Comparison of ENCODE assay signal across 27 cellular contexts in the genomic region with DNA sequence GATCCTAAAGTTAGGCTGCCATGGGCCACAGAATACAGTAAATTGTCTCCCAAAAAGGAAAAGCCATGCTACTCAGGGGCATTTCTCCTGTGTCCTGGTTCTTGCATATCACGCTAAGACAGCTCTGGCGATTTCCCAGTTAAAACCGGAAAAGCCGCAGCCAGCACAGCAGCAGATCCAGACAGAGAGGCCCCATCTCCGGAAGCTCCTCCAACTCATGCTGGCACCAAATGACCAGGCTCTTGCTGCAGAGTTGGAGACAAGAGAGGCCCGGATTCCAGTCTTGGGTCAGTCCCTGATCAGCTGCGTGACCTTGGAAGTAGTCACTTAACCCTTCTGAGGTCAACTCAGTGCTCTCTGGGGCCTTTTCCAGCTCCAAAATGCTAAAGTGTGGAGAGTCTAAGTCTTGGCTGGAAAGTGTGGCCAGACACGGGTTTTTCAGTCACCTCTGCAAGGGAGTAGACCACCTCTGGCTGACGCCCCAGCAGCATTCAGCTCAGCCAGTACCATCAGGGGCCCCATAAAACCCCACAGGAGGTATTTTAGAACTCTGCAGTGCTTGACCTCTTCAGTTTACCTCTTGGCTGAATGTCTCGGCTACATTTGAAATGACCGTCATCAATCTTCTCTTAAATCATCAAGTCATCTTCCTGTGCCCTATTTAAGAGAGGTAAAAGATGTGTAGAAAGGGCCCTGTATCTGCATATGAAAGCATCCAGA. TPM values are rescaled to one million over a fixed set of nuclear protein-coding genes. Genes with fewer than 3 reads are reported as not detected.
DNase-seq lines count a peak whose midpoint lies in the region; ATAC-seq, FAIRE-seq and TF ChIP-seq lines count a peak whose summit lies in the region.
"Had no signal": no experiment of that assay in that cellular context is flagged by ENCODE, and none has a peak within 500 bp of the region (broad histone marks: within the 10 kb centered on the region; RNA-seq: fewer than 3 reads in every experiment).

No MANE protein-coding gene starts in this region.

- no peak overlapping the region for H3K4me3 Mint-ChIP-seq in activated CD4-positive, alpha-beta memory T cell treated with anti-CD3 and anti-CD28 coated beads, Interleukin-2, amount 10 ng/mL, durations not matched to agents 7 days and 5 days
- H3K4me3 Mint-ChIP-seq: CD4-positive, alpha-beta T cell; H9; HFFc6; IgD-negative memory B cell had no signal

- H3K27ac ChIP-seq in liver (ENCODE audit: low read depth in 1 of 2, low read length in 2 of 2): no peak overlapping the region
- H3K27ac ChIP-seq in HepG2 (ENCODE audit: extremely low read length, insufficient read depth, low read length): no peak overlapping the region
- H3K27ac ChIP-seq in K562 (ENCODE audit: extremely low read depth, low read depth, low read length): no peak overlapping the region
- peak overlapping the region in 3 of 4 donors; percentile 51 to 58 (median 58) for H3K27ac ChIP-seq in sigmoid colon
- no peak overlapping the region for H3K27ac ChIP-seq in smooth muscle cell (ENCODE audit: low read depth)
- H3K27ac ChIP-seq: BLaER1 treated with 17β-estradiol and CSF1 and Interleukin-3, amounts not matched to agents 10 nM and 100 nM; GM23248; SJSA1 had no signal

- H3K9me3 ChIP-seq in liver (ENCODE audit: control insufficient read depth in 4 of 4, low read length in 3 of 4): no peaks in the 10 kb centered on the region
- H3K9me3 ChIP-seq in HepG2 (ENCODE audit: low read length): no peaks in the 10 kb centered on the region
- no peaks in the 10 kb centered on the region for H3K9me3 ChIP-seq in K562 (replicated peaks; ENCODE audit: control insufficient read depth, insufficient read depth, low read depth, low read length)
- H3K9me3 ChIP-seq in sigmoid colon: no peaks in the 10 kb centered on the region
- no peaks in the 10 kb centered on the region for H3K9me3 ChIP-seq in smooth muscle cell (replicated peaks; ENCODE audit: low read depth)
- H3K9me3 ChIP-seq: SJSA1 had no signal

- H3K9ac ChIP-seq in liver (ENCODE audit: low read depth in 1 of 2, low read length in 2 of 2) (no peak overlapping the region), HepG2 (ENCODE audit: insufficient read depth, low read depth, low read length) (no peak overlapping the region), K562 (ENCODE audit: insufficient read depth in 1 of 2, low read depth in 2 of 2, low read length in 2 of 2) (no peak overlapping the region), smooth muscle cell (ENCODE audit: low read depth) (no peak overlapping the region)
- H3K9ac ChIP-seq: BLaER1 treated with 17β-estradiol and CSF1 and Interleukin-3, amounts not matched to agents 10 nM and 100 nM; GM23248 had no signal

- no peak for TF ChIP-seq CTCF in liver (IDR thresholded peaks at IDR 0.05; ENCODE audit: low read depth, low read length, missing input control)
- TF ChIP-seq CTCF in HepG2 (CRISPR knock-in tag; IDR thresholded peaks at IDR 0.05): no peak
- TF ChIP-seq CTCF in K562 (IDR thresholded peaks at IDR 0.05 in 2 of 3, conservative IDR thresholded peaks at IDR 0.05 in 1 of 3; ENCODE audit: insufficient read depth in 2 of 3, low read depth in 1 of 3, low read length in 3 of 3): no peak
- TF ChIP-seq CTCF in sigmoid colon (IDR thresholded peaks at IDR 0.05): no peak
- no peak for TF ChIP-seq CTCF in smooth muscle cell (IDR thresholded peaks at IDR 0.05; ENCODE audit: borderline replicate concordance, insufficient read depth, poor library complexity, severe bottlenecking)

- FAIRE-seq in HepG2 (lab: Jason Lieb, UNC) (no peak), K562 (lab: Jason Lieb, UNC) (no peak)
- FAIRE-seq: D721Med, GM18507 had no signal

- H3K4me2 ChIP-seq in HepG2 (ENCODE audit: low read depth, low read length) (no peak overlapping the region), K562 (ENCODE audit: insufficient read depth, low read length) (no peak overlapping the region), smooth muscle cell (no peak overlapping the region)
- H3K4me2 ChIP-seq: BLaER1 treated with 17β-estradiol and CSF1 and Interleukin-3, amounts not matched to agents 10 nM and 100 nM had no signal

- BruUV-seq in HepG2 (replicated peaks; lab: Mats Ljungman, UMichigan) (no TSS peak), K562 (replicated peaks; lab: Mats Ljungman, UMichigan) (no TSS peak)

- H3K27me3 ChIP-seq in liver (ENCODE audit: control insufficient read depth in 4 of 4, insufficient read depth in 4 of 4, low read length in 3 of 4) (no peaks in the 10 kb centered on the region), HepG2 (ENCODE audit: control insufficient read depth in 1 of 2, insufficient read depth in 2 of 2, low read length in 2 of 2) (0 out of 5 replicates have a peak, but pooled peaks cover 0 to 4% of the 10 kb centered on the region in 2 experiments), K562 (ENCODE audit: control insufficient read depth in 2 of 2, insufficient read depth in 2 of 2, low read length in 2 of 2) (peaks cover 11 to 33% of the 10 kb centered on the region in 2 experiments; a peak in 4 of 5 replicates), sigmoid colon (no peaks in the 10 kb centered on the region), smooth muscle cell (ENCODE audit: low read depth) (no peaks in the 10 kb centered on the region)
- H3K27me3 ChIP-seq: BLaER1 treated with 17β-estradiol and CSF1 and Interleukin-3, amounts not matched to agents 10 nM and 100 nM; SJSA1 had no signal

- H2AFZ ChIP-seq in HepG2 (ENCODE audit: low read length): no peak overlapping the region
- H2AFZ ChIP-seq in K562 (ENCODE audit: low read depth, low read length): no peak overlapping the region
- no peak overlapping the region for H2AFZ ChIP-seq in smooth muscle cell (ENCODE audit: low read depth)
- H2AFZ ChIP-seq: GM23248 had no signal

- H3K9me1 ChIP-seq in K562 (ENCODE audit: control insufficient read depth, insufficient read depth, low read length): no peaks in the 10 kb centered on the region

- H3K36me3 ChIP-seq in liver (ENCODE audit: control insufficient read depth in 4 of 4, insufficient read depth in 3 of 4, low read depth in 1 of 4, low read length in 3 of 4): no peaks in the 10 kb centered on the region
- no peaks in the 10 kb centered on the region for H3K36me3 ChIP-seq in HepG2 (replicated peaks in 1 of 2; ENCODE audit: control insufficient read depth in 1 of 2, insufficient read depth in 2 of 2, low read length in 2 of 2)
- no peaks in the 10 kb centered on the region for H3K36me3 ChIP-seq in K562 (ENCODE audit: control insufficient read depth, insufficient read depth, low read length)
- H3K36me3 ChIP-seq in sigmoid colon: peaks cover 0 to 23% (median 0%) of the 10 kb centered on the region in 4 donors
- peaks cover 3% of the 10 kb centered on the region for H3K36me3 ChIP-seq in smooth muscle cell (ENCODE audit: low read depth)
- H3K36me3 ChIP-seq: BLaER1 treated with 17β-estradiol and CSF1 and Interleukin-3, amounts not matched to agents 10 nM and 100 nM had no signal

- CTCF ChIA-PET in HepG2 (lab: Yijun Ruan, JAX; ENCODE audit: low intra/inter-chr PET ratio, low total read pairs) (no interaction called here), K562 (lab: Yijun Ruan, JAX; ENCODE audit: low intra/inter-chr PET ratio) (no interaction called here)
- CTCF ChIA-PET in activated CD4-positive, alpha-beta memory T cell treated with anti-CD3 and anti-CD28 coated beads, Interleukin-2, amount 10 ng/mL, durations not matched to agents 7 days and 5 days (lab: Charles Lee): no interaction called here

- no peaks in the 10 kb centered on the region for H3K9me3 Mint-ChIP-seq in activated CD4-positive, alpha-beta memory T cell treated with anti-CD3 and anti-CD28 coated beads, Interleukin-2, amount 10 ng/mL, durations not matched to agents 7 days and 5 days
- H3K9me3 Mint-ChIP-seq: CD4-positive, alpha-beta T cell; H9; HFFc6 had no signal

- TF ChIP-seq RAD21 in liver (IDR thresholded peaks at IDR 0.05): no peak
- TF ChIP-seq RAD21 in HepG2 (CRISPR knock-in tag; IDR thresholded peaks at IDR 0.05): no peak
- no peak for TF ChIP-seq RAD21 in K562 (CRISPR knock-in tag; conservative IDR thresholded peaks at IDR 0.05 in 1 of 2, IDR thresholded peaks at IDR 0.05 in 1 of 2)

- H3F3A ChIP-seq in smooth muscle cell (ENCODE audit: low read depth): no peaks in the 10 kb centered on the region

- in situ Hi-C loops in HepG2 (cut with HindIII; ENCODE audit: extremely low pct_ligation_motif_present, low pct_unique_long_range_greater_than_20kb) (no loop called here), K562 (cut with MboI) (no loop called here)

- POLR2A ChIA-PET in HepG2 (lab: Yijun Ruan, JAX): no interaction called here
- POLR2A ChIA-PET in K562 (lab: Yijun Ruan, JAX): interaction anchor here (0.6 to 0.7 kb wide), 2 partner anchors 24 to 1058 kb away, joined by 3 to 5 read pairs; no protein-coding TSS in a partner anchor
- POLR2A ChIA-PET in activated CD4-positive, alpha-beta memory T cell treated with anti-CD3 and anti-CD28 coated beads, Interleukin-2, amount 10 ng/mL, durations not matched to agents 7 days and 5 days (lab: Charles Lee): no interaction called here

- intact Hi-C loops in HepG2 (cut with micrococcal nuclease; ENCODE audit: unreplicated experiment): no loop called here
- intact Hi-C loops in K562 (cut with micrococcal nuclease): no loop called here
- intact Hi-C loops in sigmoid colon (cut with DNase I): no loop called here

- 86% methylated on average over 11 of the region's 11 CpGs for WGBS in liver
- WGBS in HepG2 (ENCODE audit: low lambda C conversion rate): 68% methylated on average over 7 of the region's 11 CpGs
- 8% methylated on average over 11 of the region's 11 CpGs for WGBS in K562 (ENCODE audit: insufficient coverage, low coverage, missing lambda C conversion rate)
- WGBS in sigmoid colon, 2 donors: 84 to 85% methylated on average over 11 of the region's 11 CpGs
- 85% methylated on average over 11 of the region's 11 CpGs for WGBS in smooth muscle cell (ENCODE audit: low lambda C conversion rate)

- TF ChIP-seq EP300 in HepG2 (IDR thresholded peaks at IDR 0.05; ENCODE audit: low read depth in 2 of 2, low read length in 2 of 2) (no peak), HepG2 (CRISPR knock-in tag; IDR thresholded peaks at IDR 0.05; ENCODE audit: borderline replicate concordance) (no peak), K562 (IDR thresholded peaks at IDR 0.05; ENCODE audit: low read length) (no peak), sigmoid colon (IDR thresholded peaks at IDR 0.05) (no peak)

- H3K79me2 ChIP-seq in HepG2 (ENCODE audit: insufficient read depth, low read length): no peaks in the 10 kb centered on the region
- no peaks in the 10 kb centered on the region for H3K79me2 ChIP-seq in K562 (ENCODE audit: control insufficient read depth, insufficient read depth, low read length)
- peaks cover 29% of the 10 kb centered on the region for H3K79me2 ChIP-seq in smooth muscle cell (ENCODE audit: low read depth)

- TF ChIP-seq POLR2A in HepG2 (IDR thresholded peaks at IDR 0.05; ENCODE audit: insufficient read depth in 1 of 2, low read depth in 2 of 2, low read length in 2 of 2) (no peak), K562 (conservative IDR thresholded peaks at IDR 0.05) (no peak), sigmoid colon (IDR thresholded peaks at IDR 0.05) (no peak)

- no peaks in the 10 kb centered on the region for H3K4me1 Mint-ChIP-seq in activated CD4-positive, alpha-beta memory T cell treated with anti-CD3 and anti-CD28 coated beads, Interleukin-2, amount 10 ng/mL, durations not matched to agents 7 days and 5 days
- H3K4me1 Mint-ChIP-seq: IgD-negative memory B cell had no signal

- no peak overlapping the region for H3K27ac Mint-ChIP-seq in activated CD4-positive, alpha-beta memory T cell treated with anti-CD3 and anti-CD28 coated beads, Interleukin-2, amount 10 ng/mL, durations not matched to agents 7 days and 5 days
- H3K27ac Mint-ChIP-seq: CD4-positive, alpha-beta T cell; H9; HFFc6; IgD-negative memory B cell had no signal

- H4K20me1 ChIP-seq in HepG2 (ENCODE audit: insufficient read depth, low read length) (no peaks in the 10 kb centered on the region), K562 (replicated peaks; ENCODE audit: control insufficient read depth, insufficient read depth, low read length) (no peaks in the 10 kb centered on the region), smooth muscle cell (ENCODE audit: low read depth) (peaks cover 75% of the 10 kb centered on the region)
- H4K20me1 ChIP-seq: BLaER1 treated with 17β-estradiol and CSF1 and Interleukin-3, amounts not matched to agents 10 nM and 100 nM had no signal

- no peaks in the 10 kb centered on the region for H3K36me3 Mint-ChIP-seq in activated CD4-positive, alpha-beta memory T cell treated with anti-CD3 and anti-CD28 coated beads, Interleukin-2, amount 10 ng/mL, durations not matched to agents 7 days and 5 days (ENCODE audit: low read depth)

- no peak for ATAC-seq in HepG2
- no peak; the same call in 2 of the 3 replicates for ATAC-seq in K562
- peak; percentile 60 for ATAC-seq in left lobe of liver
- no peak for ATAC-seq in HG03354 (IDR thresholded peaks at IDR 0.05; ENCODE audit: poor library complexity, severe bottlenecking, unreplicated experiment)
- ATAC-seq: Right ventricle myocardium inferior had no signal

- H3K27me3 Mint-ChIP-seq in activated CD4-positive, alpha-beta memory T cell treated with anti-CD3 and anti-CD28 coated beads, Interleukin-2, amount 10 ng/mL, durations not matched to agents 7 days and 5 days: peaks cover 19% of the 10 kb centered on the region

- H3K4me1 ChIP-seq in liver (ENCODE audit: control insufficient read depth in 4 of 4, insufficient read depth in 4 of 4, low read length in 3 of 4): no peaks in the 10 kb centered on the region
- peaks cover 8% of the 10 kb centered on the region; the same call in 1 of the 2 replicates for H3K4me1 ChIP-seq in HepG2 (ENCODE audit: insufficient read depth, low read length)
- no peaks in the 10 kb centered on the region for H3K4me1 ChIP-seq in K562 (replicated peaks in 1 of 2; ENCODE audit: control insufficient read depth in 2 of 2, insufficient read depth in 2 of 2, low read length in 2 of 2)
- H3K4me1 ChIP-seq in sigmoid colon: peaks cover 0 to 67% (median 31%) of the 10 kb centered on the region in 4 donors
- H3K4me1 ChIP-seq in smooth muscle cell (ENCODE audit: low read depth): peaks cover 5% of the 10 kb centered on the region
- H3K4me1 ChIP-seq: BLaER1 treated with 17β-estradiol and CSF1 and Interleukin-3, amounts not matched to agents 10 nM and 100 nM; SJSA1 had no signal

- DNase-seq in HepG2 (ENCODE audit: low spot score) (no peak), K562 (ENCODE audit: extremely low read depth in 1 of 4, low spot score in 3 of 4) (no peak), left lobe of liver (ENCODE audit: low spot score) (no peak), sigmoid colon (no peak), smooth muscle cell (lab: John Stamatoyannopoulos, UW; ENCODE audit: unreplicated experiment) (no peak)
- no peak for DNase-seq in activated CD4-positive, alpha-beta memory T cell treated with anti-CD3 and anti-CD28 coated beads, Interleukin-2, amount 10 ng/mL, durations not matched to agents 7 days and 5 days
- DNase-seq: AML-193; CD4-positive, alpha-beta T cell; GM23248; H9; HFFc6; NCI-H1092; NCI-H1436; NCI-H187; NCI-H2081 treated with DMSO at 0.1 percent for 48 hours; NCI-H2171 treated with DMSO at 0.1 percent for 48 hours; NCI-H524; NCI-H774 had no signal

- H3K4me3 ChIP-seq in liver (ENCODE audit: low read depth in 1 of 3, low read length in 3 of 3) (no peak overlapping the region), HepG2 (replicated peaks in 1 of 3; ENCODE audit: insufficient read depth in 1 of 3, low read depth in 2 of 3, low read length in 3 of 3) (no peak overlapping the region), K562 (no peak overlapping the region), sigmoid colon (no peak overlapping the region), smooth muscle cell (no peak overlapping the region)
- H3K4me3 ChIP-seq: BLaER1 treated with 17β-estradiol and CSF1 and Interleukin-3, amounts not matched to agents 10 nM and 100 nM; GM23248; SJSA1 had no signal

RNA-seq across cellular contexts. Expression of a gene that starts 16.2 kb away (rescaled TPM):
- under 1 TPM in 1 of 2 donors, not detected in 1; 0.25 TPM for total RNA-seq in liver
- under 1 TPM in 1 of 2 donors, not detected in 1; 0.09 TPM for polyA plus RNA-seq in liver
- total RNA-seq in HepG2 (2016; rRNA removed; fragmentation: Illumina TruSeq; extraction: Trizol): 0.20 and 0.46 TPM in 2 replicates
- 0.10 TPM in 1 of 2 replicates, not detected in the other for total RNA-seq in HepG2 (2016; cell fraction: cytosol; rRNA removed; fragmentation: Illumina TruSeq; extraction: Trizol; ENCODE audit: low read depth)
- 0.19 and 0.56 TPM in 2 replicates for total RNA-seq in HepG2 (2016; cell fraction: insoluble cytoplasmic fraction; rRNA removed; fragmentation: Illumina TruSeq; extraction: Trizol)
- 0.10 and 0.25 TPM in 2 replicates for total RNA-seq in HepG2 (2016; cell fraction: membrane; rRNA removed; fragmentation: Illumina TruSeq; extraction: Trizol)
- total RNA-seq in HepG2 (2016; cell fraction: nucleus; rRNA removed; fragmentation: Illumina TruSeq; extraction: Trizol): 0.56 and 1.2 TPM in 2 replicates
- polyA plus RNA-seq in HepG2 (2011; rRNA removed): 0.17 and 0.24 TPM in 2 replicates
- 0.05 and 0.17 TPM in 2 replicates for polyA plus RNA-seq in HepG2 (2011; cell fraction: cytosol; rRNA removed)
- polyA plus RNA-seq in HepG2 (2011; cell fraction: nucleus; rRNA removed): 0.29 and 0.45 TPM in 2 replicates
- 0.08 and 0.44 TPM in 2 replicates for polyA plus RNA-seq in HepG2 (2012)
- 0.05 and 0.06 TPM in 2 replicates for polyA plus RNA-seq in HepG2 (2016; cell fraction: cytosol; fragmentation: Illumina TruSeq; extraction: Trizol; ENCODE audit: low read depth)
- 0.14 and 0.35 TPM in 2 replicates for polyA plus RNA-seq in HepG2 (2016; cell fraction: insoluble cytoplasmic fraction; fragmentation: Illumina TruSeq; extraction: Trizol; ENCODE audit: low read depth)
- polyA plus RNA-seq in HepG2 (2016; cell fraction: membrane; fragmentation: Illumina TruSeq; extraction: Trizol; ENCODE audit: low read depth): 0.16 and 0.28 TPM in 2 replicates
- polyA plus RNA-seq in HepG2 (2016; cell fraction: nucleus; fragmentation: Illumina TruSeq; extraction: Trizol; ENCODE audit: insufficient read depth, low read depth): 1.2 and 1.3 TPM in 2 replicates
- polyA minus RNA-seq in HepG2 (2011; rRNA and poly(A)+ RNA removed; ENCODE audit: low replicate concordance): 0.16 TPM in 1 of 2 replicates, not detected in the other
- polyA minus RNA-seq in HepG2 (2011; cell fraction: cytosol; rRNA and poly(A)+ RNA removed): 0.18 and 0.30 TPM in 2 replicates
- polyA minus RNA-seq in HepG2 (2011; cell fraction: nucleus; rRNA and poly(A)+ RNA removed): 0.39 and 0.75 TPM in 2 replicates
- total RNA-seq in K562 (2011; cell fraction: chromatin; rRNA removed; ENCODE audit: low replicate concordance): not detected in 2 replicates
- total RNA-seq in K562 (2011; cell fraction: nucleolus; rRNA removed): not detected in 2 replicates
- not detected in 2 replicates for total RNA-seq in K562 (2011; cell fraction: nucleoplasm; rRNA removed)
- not detected in 2 replicates for total RNA-seq in K562 (2014; rRNA removed)
- total RNA-seq in K562 (2014; rRNA removed; fragmentation: Illumina TruSeq; extraction: Trizol): not detected in 2 replicates
- total RNA-seq in K562 (2015; rRNA removed; fragmentation: Illumina TruSeq; extraction: Trizol): not detected in 2 replicates
- total RNA-seq in K562 (2021): not detected in 2 replicates
- not detected in 2 replicates for polyA plus RNA-seq in K562 (2011; rRNA removed)
- not detected in 2 replicates for polyA plus RNA-seq in K562 (2011; cell fraction: cytosol; rRNA removed)
- polyA plus RNA-seq in K562 (2011; cell fraction: nucleus; rRNA removed): not detected in 2 replicates
- polyA plus RNA-seq in K562 (2012): not detected in 2 replicates
- not detected in 2 replicates for polyA plus RNA-seq in K562 (2014; fragmentation: Illumina TruSeq; extraction: Trizol)
- polyA plus RNA-seq in K562 (2014; fragmentation: Nextera tagmentation; extraction: Ambion mirVana): not detected
- polyA plus RNA-seq in K562 (2014; rRNA removed): not detected in 2 replicates
- polyA minus RNA-seq in K562 (2011; rRNA and poly(A)+ RNA removed): not detected in 2 replicates
- polyA minus RNA-seq in K562 (2011; cell fraction: cytosol; rRNA and poly(A)+ RNA removed): not detected in 2 replicates
- not detected in 2 replicates for polyA minus RNA-seq in K562 (2011; cell fraction: nucleus; rRNA and poly(A)+ RNA removed)
- 0.18 TPM for total RNA-seq in left lobe of liver
- total RNA-seq in sigmoid colon: 10 to 100 TPM in 1 of 4 donors, 1 to 10 TPM in 3; 4.2 to 16.3 (median 7.9) TPM
- under 1 TPM; under 0.01 to 0.63 (median 0.23) TPM for polyA plus RNA-seq in sigmoid colon
- total RNA-seq in activated CD4-positive, alpha-beta memory T cell treated with anti-CD3 and anti-CD28 coated beads, Interleukin-2, amount 10 ng/mL, durations not matched to agents 7 days and 5 days: not detected
- 18.8 and 20.8 TPM in 2 replicates for total RNA-seq in smooth muscle cell
- polyA plus RNA-seq in smooth muscle cell: 11.5 and 12.9 TPM in 2 replicates
- total RNA-seq: CD4-positive, alpha-beta T cell; G401; H9; Right ventricle myocardium inferior had no signal
- polyA plus RNA-seq: IgD-negative memory B cell had no signal

Comparison
In these comparisons a context has a peak if more than half of its experiments do, and no peak if none do; other contexts are left out.
1. H3K27ac ChIP-seq: peak in sigmoid colon (3 of 4); none in liver (0 of 2), HepG2 (single experiment), K562 (single experiment) and smooth muscle cell (single experiment).